ENCODE assay signal across 8 cellular contexts in the genomic region with DNA sequence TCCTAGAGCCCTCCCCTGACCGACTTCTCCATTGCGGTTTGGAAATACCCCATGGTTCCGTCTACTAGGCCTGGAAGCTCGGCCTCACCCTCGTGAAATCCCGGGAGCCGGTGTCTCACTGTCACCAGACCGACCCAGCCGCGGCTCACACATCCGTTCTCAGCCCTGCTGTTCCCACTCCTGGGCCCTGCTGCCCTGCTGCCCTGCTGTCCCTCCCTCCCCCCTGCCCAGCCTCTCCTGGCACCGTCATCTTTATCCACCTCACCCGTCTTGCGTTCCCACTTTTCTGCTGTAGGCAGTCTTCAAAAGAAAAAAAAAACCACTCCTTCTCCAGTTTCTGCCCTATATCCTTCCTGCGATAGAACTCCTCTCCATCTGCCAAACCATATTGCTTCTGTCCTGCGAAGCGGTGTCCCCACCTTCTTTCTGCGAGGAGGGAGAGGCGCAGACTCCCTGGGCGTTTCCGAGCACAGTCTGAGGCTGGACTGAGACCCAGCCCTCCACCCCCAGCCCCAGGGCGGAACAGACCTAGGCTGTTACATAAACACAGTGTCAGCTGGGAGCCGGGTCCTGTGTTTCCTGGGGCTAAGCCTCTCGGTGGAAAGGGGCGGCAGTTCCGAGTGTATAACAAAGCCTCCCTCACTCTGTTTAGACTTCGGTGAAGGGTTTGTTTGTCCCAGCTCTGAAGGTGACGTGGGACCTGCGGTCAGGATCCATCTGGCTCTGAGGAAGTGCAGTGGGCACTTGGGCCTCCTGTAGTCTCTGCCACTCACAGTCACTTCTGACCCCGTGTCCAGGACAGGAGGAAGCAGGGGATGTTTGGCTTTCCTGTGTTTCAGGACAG. TPM values are rescaled to one million over a fixed set of nuclear protein-coding genes. Genes with fewer than 3 reads are reported as not detected.
A peak's percentile ranks its signal among the peaks of the same experiment; 100 is the strongest.
DNase-seq lines count a peak whose midpoint lies in the region; ATAC-seq, FAIRE-seq and TF ChIP-seq lines count a peak whose summit lies in the region.

No MANE protein-coding gene starts in this region.

- peak overlapping the region; percentile 82 for H3K9ac ChIP-seq in astrocyte (ENCODE audit: low read length)

- H3K4me3 Mint-ChIP-seq in astrocyte (ENCODE audit: unreplicated experiment), result peak overlapping the region; percentile 88

- H3K9me3 Mint-ChIP-seq in astrocyte (ENCODE audit: unreplicated experiment), result no peaks in the 10 kb centered on the region

- H2AFZ ChIP-seq in astrocyte (ENCODE audit: low read depth, low read length), result peak overlapping the region; percentile 8

- no peak for FAIRE-seq in astrocyte (lab: Jason Lieb, UNC)

- peak; percentile 32 for ATAC-seq in HG02610 (IDR thresholded peaks at IDR 0.05; ENCODE audit: unreplicated experiment)
- ATAC-seq in GM18870 (IDR thresholded peaks at IDR 0.05; ENCODE audit: unreplicated experiment), result no peak
- no peak for ATAC-seq in GM19463 (IDR thresholded peaks at IDR 0.05; ENCODE audit: unreplicated experiment)

- CTCF ChIA-PET in AG04449 (lab: Yijun Ruan, JAX), result interaction anchor here (0.8 to 19.2 kb wide), 6 partner anchors 21 to 155 kb away, joined by 4 to 347 read pairs (median 4); no protein-coding TSS in a partner anchor

- H3K9me3 ChIP-seq in astrocyte (ENCODE audit: insufficient read depth, low read depth, low read length), result no peaks in the 10 kb centered on the region

- POLR2A ChIA-PET in AG04449 (lab: Yijun Ruan, JAX), result interaction anchor here (0.7 to 2.0 kb wide), 4 partner anchors 12 to 61 kb away, joined by 4 to 6 read pairs (median 5); a partner anchor contains a TSS

- no peaks in the 10 kb centered on the region for H3K27me3 Mint-ChIP-seq in astrocyte (ENCODE audit: low read depth, unreplicated experiment)

- TF ChIP-seq CTCF in AG04449 (IDR thresholded peaks at IDR 0.05; ENCODE audit: insufficient read depth, low read length, missing control alignments) (no peak), astrocyte (IDR thresholded peaks at IDR 0.05; ENCODE audit: insufficient read depth, low read depth, low read length) (no peak)

- H3K27ac Mint-ChIP-seq in astrocyte (ENCODE audit: unreplicated experiment), result peak overlapping the region; percentile 83

- H3K4me1 ChIP-seq in astrocyte (ENCODE audit: insufficient read depth, low read length), result peaks cover 32% of the 10 kb centered on the region

- DNase-seq in AG04449 (ENCODE audit: low read depth, low spot score) (no peak), astrocyte (ENCODE audit: low read depth) (peak; percentile 52), hypothalamus (lab: John Stamatoyannopoulos, UW) (peak in 28 of 51 donors; percentile 7 to 67 (median 30)), renal cortical epithelial cell (ENCODE audit: low read depth) (peak; percentile 45), T-helper 9 cell (no peak)

- H3K36me3 Mint-ChIP-seq in astrocyte (ENCODE audit: low read depth, unreplicated experiment), result peaks cover 5% of the 10 kb centered on the region

- H3K27me3 ChIP-seq in astrocyte (ENCODE audit: insufficient read depth, low read length), result no peaks in the 10 kb centered on the region

- no peaks in the 10 kb centered on the region for H3K36me3 ChIP-seq in astrocyte (ENCODE audit: insufficient read depth, low read length)

- H3K4me3 ChIP-seq in AG04449 (ENCODE audit: low read depth, low read length) (peak overlapping the region; percentile 75), astrocyte (ENCODE audit: insufficient read depth, low read depth, low read length) (peak overlapping the region; percentile 83)

- H3K27ac ChIP-seq in astrocyte (ENCODE audit: low read depth, low read length), result peak overlapping the region; percentile 61

- H3K79me2 ChIP-seq in astrocyte (ENCODE audit: insufficient read depth, low read length), result peaks cover 73% of the 10 kb centered on the region

- peak overlapping the region; percentile 99 for H3K4me2 ChIP-seq in astrocyte (ENCODE audit: low read length)

- H3K4me1 Mint-ChIP-seq in astrocyte (ENCODE audit: low read depth, unreplicated experiment), result peaks cover 34% of the 10 kb centered on the region

- H4K20me1 ChIP-seq in astrocyte (ENCODE audit: insufficient read depth, low read length), result peaks cover 70% of the 10 kb centered on the region

RNA-seq across cellular contexts. Expression of a gene that starts 2.8 kb away (rescaled TPM):
- total RNA-seq in astrocyte (123 and 156 TPM in 2 replicates), renal cortical epithelial cell (36.3 and 41.2 TPM in 2 replicates)

RNA-seq across cellular contexts. Expression of a gene that starts 5.8 kb away (rescaled TPM):
- total RNA-seq in astrocyte (42.9 and 44.9 TPM in 2 replicates), renal cortical epithelial cell (34.9 and 41.5 TPM in 2 replicates)

RNA-seq across cellular contexts. Expression of a gene that starts 8.5 kb away (rescaled TPM):
- 56.1 and 61.6 TPM in 2 replicates for total RNA-seq in astrocyte
- total RNA-seq in renal cortical epithelial cell, result 59.3 and 63.7 TPM in 2 replicates

RNA-seq across cellular contexts. Expression of a gene that starts 29.7 kb away (rescaled TPM):
- 302 and 351 TPM in 2 replicates for total RNA-seq in astrocyte
- total RNA-seq in renal cortical epithelial cell, result 92.4 and 137 TPM in 2 replicates

RNA-seq across cellular contexts. Expression of a gene that starts 31.4 kb away (rescaled TPM):
- total RNA-seq in astrocyte, result 47.9 and 55.1 TPM in 2 replicates
- total RNA-seq in renal cortical epithelial cell, result 14.8 and 16.8 TPM in 2 replicates

Comparison
In these comparisons a context has a peak if more than half of its experiments do, and no peak if none do; other contexts are left out.
1. DNase-seq: peak in astrocyte (single experiment), hypothalamus (28 of 51) and renal cortical epithelial cell (single experiment); none in AG04449 (single experiment) and T-helper 9 cell (single experiment).